ENCODE assay signal across 23 cellular contexts in the genomic region with DNA sequence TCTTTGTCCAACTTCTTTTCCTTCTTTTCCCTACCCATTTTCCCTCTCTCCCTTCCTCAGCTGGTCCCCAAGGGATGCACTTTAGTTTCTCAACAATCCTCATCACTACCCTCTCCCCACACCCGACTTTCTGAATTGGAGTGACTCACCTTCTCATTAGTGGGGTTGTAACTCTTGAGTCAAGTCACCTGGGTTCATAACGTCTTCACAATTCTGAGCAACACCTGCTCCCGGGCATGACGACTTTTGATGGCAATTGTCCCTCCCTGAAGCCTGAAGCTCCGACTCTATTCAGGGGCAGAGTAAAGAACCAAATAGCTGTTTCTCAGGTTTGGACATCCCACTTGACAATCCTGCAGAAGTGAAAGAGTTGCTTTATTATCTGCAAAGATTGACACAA.
"Had no signal": no experiment of that assay in that cellular context is flagged by ENCODE, and none has a peak within 500 bp of the region (broad histone marks: within the 10 kb centered on the region; RNA-seq: fewer than 3 reads in every experiment).

No MANE protein-coding gene starts in this region.

- H3K27me3 ChIP-seq: ascending aorta had no signal

- H3K27ac Mint-ChIP-seq: activated CD4-positive, alpha-beta T cell treated with anti-CD3 and anti-CD28 coated beads for 36 hours; activated naive CD8-positive, alpha-beta T cell; activated T-helper 2 cell treated with anti-CD3 and anti-CD28 coated beads, Interferon-gamma antibody, Interleukin-2, Interleukin-4, amounts not matched to agents 10 μg/mL and 5 μg/mL and 100 μg/mL, durations not matched to agents 14 hours and 24 hours and 36 hours; effector memory CD8-positive, alpha-beta T cell; mesothelial cell of epicardium; natural killer cell; progenitor cell of endocrine pancreas; type B pancreatic cell had no signal

- DNase-seq: activated CD4-positive, alpha-beta T cell treated with anti-CD3 and anti-CD28 coated beads for 36 hours; activated CD4-positive, alpha-beta T cell treated with anti-CD3 and anti-CD28 coated beads, Interleukin-2, amount 50 U/mL, for 4 hours; activated CD8-positive, alpha-beta memory T cell treated with anti-CD3 and anti-CD28 coated beads, Interleukin-2, amount 50 U/mL, for 48 hours; activated naive CD4-positive, alpha-beta T cell; activated T-cell treated with anti-CD3 and anti-CD28 coated beads, Interleukin-2, amount 50 U/mL, for 4 hours; adrenal gland; central memory CD4-positive, alpha-beta T cell; dorsolateral prefrontal cortex; effector memory CD8-positive, alpha-beta T cell; hypothalamus; left ventricle myocardium inferior; natural killer cell; spleen; stimulated activated CD4-positive, alpha-beta T cell treated with anti-CD3 and anti-CD28 coated beads, Interleukin-4, amount 100 ng/mL, for 1 hour; stimulated activated naive CD4-positive, alpha-beta T cell had no signal

- H3K36me3 Mint-ChIP-seq: activated naive CD8-positive, alpha-beta T cell; mesothelial cell of epicardium; natural killer cell; type B pancreatic cell had no signal

- H3K9me3 ChIP-seq: adrenal gland, ascending aorta, left ventricle myocardium inferior, spleen, thoracic aorta had no signal

- H3K4me1 Mint-ChIP-seq: activated CD4-positive, alpha-beta T cell treated with anti-CD3 and anti-CD28 coated beads for 36 hours; natural killer cell had no signal

- H3K4me1 ChIP-seq: adrenal gland, ascending aorta, left ventricle myocardium inferior, spleen had no signal

- H3K27ac ChIP-seq: adrenal gland, ascending aorta, dorsolateral prefrontal cortex, left ventricle myocardium inferior, spleen, thoracic aorta had no signal

- H3K36me3 ChIP-seq: adrenal gland, ascending aorta, left ventricle myocardium inferior, spleen, thoracic aorta had no signal

- ATAC-seq: activated CD4-positive, alpha-beta T cell treated with anti-CD3 and anti-CD28 coated beads for 36 hours; activated T-cell treated with anti-CD3 and anti-CD28 coated beads, Interleukin-2, amount 50 U/mL, for 4 hours; effector memory CD8-positive, alpha-beta T cell; esophagus mucosa; natural killer cell had no signal

- H3K4me3 Mint-ChIP-seq: activated CD4-positive, alpha-beta T cell treated with anti-CD3 and anti-CD28 coated beads for 36 hours; activated naive CD8-positive, alpha-beta T cell; activated T-cell treated with anti-CD3 and anti-CD28 coated beads, Interleukin-2, amount 50 U/mL, for 4 hours; effector memory CD8-positive, alpha-beta T cell; mesothelial cell of epicardium; natural killer cell; type B pancreatic cell had no signal

- H3K9me3 Mint-ChIP-seq: activated T-cell treated with anti-CD3 and anti-CD28 coated beads, Interleukin-2, amount 50 U/mL, for 4 hours; activated T-helper 2 cell treated with anti-CD3 and anti-CD28 coated beads, Interferon-gamma antibody, Interleukin-2, Interleukin-4, amounts not matched to agents 10 μg/mL and 5 μg/mL and 100 μg/mL, durations not matched to agents 14 hours and 24 hours and 36 hours; mesothelial cell of epicardium; type B pancreatic cell had no signal

- H3K4me3 ChIP-seq: adrenal gland, ascending aorta, dorsolateral prefrontal cortex, left ventricle myocardium inferior, spleen, thoracic aorta had no signal
